Comparison of ENCODE assay signal across 8 cellular contexts in genomic region chr22:26672060-26672471, GRCh38. TPM values are rescaled to one million over a fixed set of nuclear protein-coding genes. Genes with fewer than 3 reads are reported as not detected.
DNase-seq lines count a peak whose midpoint lies in the region; ATAC-seq and TF ChIP-seq lines count a peak whose summit lies in the region.

No MANE protein-coding gene starts in this region.

- no peaks in the 10 kb centered on the region for H3K36me3 Mint-ChIP-seq in natural killer cell treated with Interleukin-12 subunit alpha and Interleukin-12 subunit beta and Interleukin-15 and Interleukin-18, amount 100 ng/mL, for 72 hours

- H3K27ac Mint-ChIP-seq in natural killer cell treated with Interleukin-12 subunit alpha and Interleukin-12 subunit beta and Interleukin-15 and Interleukin-18, amount 100 ng/mL, for 72 hours: peak overlapping the region; percentile 98 to 99

- H3K27me3 ChIP-seq in MG63: no peaks in the 10 kb centered on the region

- H3K4me1 Mint-ChIP-seq in natural killer cell treated with Interleukin-12 subunit alpha and Interleukin-12 subunit beta and Interleukin-15 and Interleukin-18, amount 100 ng/mL, for 72 hours (ENCODE audit: low read depth in 2 of 2): peaks cover 73 to 77% of the 10 kb centered on the region in 2 donors

- DNase-seq in GM20000 (ENCODE audit: low spot score) (peak; percentile 26), MG63 (no peak), choroid plexus epithelial cell (ENCODE audit: low read depth) (no peak), NCI-H345 (lab: John Stamatoyannopoulos, UW) (no peak), NCI-H128 (lab: John Stamatoyannopoulos, UW; ENCODE audit: unreplicated experiment) (no peak), DMS53 treated with DMSO at 0.1 percent for 48 hours (lab: John Stamatoyannopoulos, UW; ENCODE audit: unreplicated experiment) (no peak)
- no peak for DNase-seq in natural killer cell treated with Interleukin-12 subunit alpha and Interleukin-12 subunit beta and Interleukin-15 and Interleukin-18, amount 100 ng/mL, for 72 hours (ENCODE audit: low spot score)

- H3K27me3 Mint-ChIP-seq in natural killer cell treated with Interleukin-12 subunit alpha and Interleukin-12 subunit beta and Interleukin-15 and Interleukin-18, amount 100 ng/mL, for 72 hours: no peaks in the 10 kb centered on the region

- H3K4me3 Mint-ChIP-seq in natural killer cell treated with Interleukin-12 subunit alpha and Interleukin-12 subunit beta and Interleukin-15 and Interleukin-18, amount 100 ng/mL, for 72 hours: peak overlapping the region; percentile 97

- H3K4me3 ChIP-seq in MG63 (peak overlapping the region; percentile 75), choroid plexus epithelial cell (ENCODE audit: low read depth, low read length) (peak overlapping the region; percentile 88)

- TF ChIP-seq CTCF in 22Rv1 (IDR thresholded peaks at IDR 0.05) (no peak), GM20000 (IDR thresholded peaks at IDR 0.05; ENCODE audit: extremely low read depth, missing control alignments) (no peak), choroid plexus epithelial cell (conservative IDR thresholded peaks at IDR 0.05; ENCODE audit: low read depth, low read length) (no peak)

- no peaks in the 10 kb centered on the region for H3K9me3 Mint-ChIP-seq in natural killer cell treated with Interleukin-12 subunit alpha and Interleukin-12 subunit beta and Interleukin-15 and Interleukin-18, amount 100 ng/mL, for 72 hours

- H3K27ac ChIP-seq in 22Rv1: peak overlapping the region; percentile 91

- no peaks in the 10 kb centered on the region for H3K9me3 ChIP-seq in MG63

- H3K36me3 ChIP-seq in MG63: peaks cover 4% of the 10 kb centered on the region; the same call in 1 of the 2 replicates

- ATAC-seq in natural killer cell treated with Interleukin-12 subunit alpha and Interleukin-12 subunit beta and Interleukin-15 and Interleukin-18, amount 100 ng/mL, for 72 hours: peak; percentile 32 to 37

RNA-seq across cellular contexts. Expression of gene MIAT, which starts 14.7 kb away (rescaled TPM):
- 0.33 TPM in 1 of 2 replicates, not detected in the other for total RNA-seq in MG63 (2014; rRNA removed; shearing (Covaris generic); ENCODE audit: low replicate concordance)
- total RNA-seq in natural killer cell treated with Interleukin-12 subunit alpha and Interleukin-12 subunit beta and Interleukin-15 and Interleukin-18, amount 100 ng/mL, for 72 hours: 10 to 100 TPM in 1 of 2 donors, 1 to 10 TPM in 1; 6.0 to 12.6 TPM

RNA-seq across cellular contexts. Expression of gene CRYBA4, which starts 50.3 kb away (rescaled TPM):
- not detected in 2 replicates for total RNA-seq in MG63 (2014; rRNA removed; shearing (Covaris generic); ENCODE audit: low replicate concordance)
- total RNA-seq in natural killer cell treated with Interleukin-12 subunit alpha and Interleukin-12 subunit beta and Interleukin-15 and Interleukin-18, amount 100 ng/mL, for 72 hours: not detected

RNA-seq across cellular contexts. Expression of gene CRYBB1, which starts 54.2 kb away (rescaled TPM):
- total RNA-seq in MG63 (2014; rRNA removed; shearing (Covaris generic); ENCODE audit: low replicate concordance): not detected in 2 replicates
- not detected for total RNA-seq in natural killer cell treated with Interleukin-12 subunit alpha and Interleukin-12 subunit beta and Interleukin-15 and Interleukin-18, amount 100 ng/mL, for 72 hours
